16 cellular contexts compared by ENCODE assay signal in genomic region chr17:78473951-78474630, GRCh38.
DNase-seq lines count a peak whose midpoint lies in the region; ATAC-seq and TF ChIP-seq lines count a peak whose summit lies in the region.
"Had no signal": no experiment of that assay in that cellular context is flagged by ENCODE, and none has a peak within 500 bp of the region (broad histone marks: within the 10 kb centered on the region; RNA-seq: fewer than 3 reads in every experiment).

No MANE protein-coding gene starts in this region.

- peaks cover 7 to 13% (median 11%) of the 10 kb centered on the region in 4 donors for H3K4me1 Mint-ChIP-seq in CD4-positive, alpha-beta memory T cell
- H3K4me1 Mint-ChIP-seq: CD14-positive monocyte had no signal

- H3K9me3 ChIP-seq in AG04450 (ENCODE audit: control insufficient read depth, insufficient read depth, low read length), result peaks cover 3% of the 10 kb centered on the region
- H3K9me3 ChIP-seq in BLaER1 treated with 17β-estradiol and CSF1 and Interleukin-3, amounts not matched to agents 10 nM and 100 nM (replicated peaks in 1 of 11), result peaks cover 3 to 19% (median 10%) of the 10 kb centered on the region in 11 experiments; a peak in 13 of 22 replicates
- H3K9me3 ChIP-seq in Panc1 (ENCODE audit: control insufficient read depth, insufficient read depth, low read depth, low read length), result no peaks in the 10 kb centered on the region
- H3K9me3 ChIP-seq in CD4-positive, alpha-beta memory T cell (ENCODE audit: control insufficient read depth in 1 of 2, low read length in 2 of 2), result no peaks in the 10 kb centered on the region
- H3K9me3 ChIP-seq: MG63 had no signal

- H3K27me3 Mint-ChIP-seq in CD4-positive, alpha-beta memory T cell, result peaks cover 3 to 9% of the 10 kb centered on the region in 2 donors

- H3K9me3 Mint-ChIP-seq in CD4-positive, alpha-beta memory T cell, result no peaks in the 10 kb centered on the region

- H3K27ac Mint-ChIP-seq in CD4-positive, alpha-beta memory T cell, result peak overlapping the region in 1 of 7 donors; percentile 1
- H3K27ac Mint-ChIP-seq: CD14-positive monocyte had no signal

- H3K4me3 Mint-ChIP-seq in CD4-positive, alpha-beta memory T cell, result peak overlapping the region in 1 of 8 donors; percentile 18
- H3K4me3 Mint-ChIP-seq: CD14-positive monocyte had no signal

- no TSS peak for BruUV-seq in Panc1 (replicated peaks; lab: Mats Ljungman, UMichigan)

- H3K36me3 Mint-ChIP-seq in CD4-positive, alpha-beta memory T cell, result no peaks in the 10 kb centered on the region
- H3K36me3 Mint-ChIP-seq: CD14-positive monocyte had no signal

- CTCF ChIA-PET in AG04450 (lab: Charles Lee), result no interaction called here
- CTCF ChIA-PET in Panc1 (lab: Charles Lee), result no interaction called here
- CTCF ChIA-PET in CD4-positive, alpha-beta memory T cell (lab: Charles Lee; ENCODE audit: partially characterized antibody), result no interaction called here

- DNase-seq in AG04450 (ENCODE audit: low read depth, low spot score) (peak; percentile 10), Panc1 (ENCODE audit: low read depth, low spot score) (no peak), iris pigment epithelial cell (ENCODE audit: low read depth) (peak; percentile 9), caudate nucleus (lab: John Stamatoyannopoulos, UW) (no peak), head of caudate nucleus (no peak)
- DNase-seq in CD4-positive, alpha-beta memory T cell, result no peak
- DNase-seq: ACHN, DMS53, MG63, NCI-H1105 treated with DMSO at 0.1 percent for 48 hours, NCI-H187, NCI-H2171, NCI-H510A, SHP77 treated with DMSO at 0.1 percent for 48 hours had no signal

- H3K27me3 ChIP-seq in AG04450 (ENCODE audit: control insufficient read depth, insufficient read depth, low read length) (peaks cover 15% of the 10 kb centered on the region), Panc1 (ENCODE audit: control insufficient read depth, insufficient read depth, low read length) (no peaks in the 10 kb centered on the region)
- peaks cover 0 to 27% (median 12%) of the 10 kb centered on the region in 11 experiments; a peak in 14 of 22 replicates for H3K27me3 ChIP-seq in BLaER1 treated with 17β-estradiol and CSF1 and Interleukin-3, amounts not matched to agents 10 nM and 100 nM
- H3K27me3 ChIP-seq in CD4-positive, alpha-beta memory T cell (ENCODE audit: insufficient read depth, low read length), result peaks cover 3% of the 10 kb centered on the region
- H3K27me3 ChIP-seq: MG63 had no signal

- H3K4me2 ChIP-seq in BLaER1 treated with 17β-estradiol and CSF1 and Interleukin-3, amounts not matched to agents 10 nM and 100 nM, result peak overlapping the region in 9 of 11 experiments; percentile 70 to 94 (median 73); a peak in 17 of 22 replicates

- H3K4me3 ChIP-seq in AG04450 (ENCODE audit: low read depth, low read length), result no peak overlapping the region
- H3K4me3 ChIP-seq in BLaER1 treated with 17β-estradiol and CSF1 and Interleukin-3, amounts not matched to agents 10 nM and 100 nM, result no peak overlapping the region
- H3K4me3 ChIP-seq in Panc1 (ENCODE audit: low read depth in 2 of 2, low read length in 2 of 2), result no peak overlapping the region
- no peak overlapping the region for H3K4me3 ChIP-seq in CD4-positive, alpha-beta memory T cell (ENCODE audit: low read length in 2 of 2)
- H3K4me3 ChIP-seq: MG63 had no signal

- no peak for TF ChIP-seq CTCF in AG04450 (IDR thresholded peaks at IDR 0.05; ENCODE audit: low read depth, low read length)
- TF ChIP-seq CTCF in Panc1 (IDR thresholded peaks at IDR 0.05), result no peak

- in situ Hi-C loops in Panc1 (cut with HindIII; ENCODE audit: low pct_unique_long_range_greater_than_20kb, low sequenced_read_pairs), result no loop called here

- ATAC-seq in Panc1, result peak; percentile 28; the same call in 1 of the 2 replicates

- intact Hi-C loops in Panc1 (cut with micrococcal nuclease; ENCODE audit: unreplicated experiment) (no loop called here), head of caudate nucleus (cut with DNase I) (no loop called here)
- intact Hi-C loops in CD4-positive, alpha-beta memory T cell (cut with micrococcal nuclease), result no loop called here

- peaks cover 10 to 43% (median 38%) of the 10 kb centered on the region in 10 experiments for H3K4me1 ChIP-seq in BLaER1 treated with 17β-estradiol and CSF1 and Interleukin-3, amounts not matched to agents 10 nM and 100 nM
- no peaks in the 10 kb centered on the region for H3K4me1 ChIP-seq in Panc1 (ENCODE audit: control insufficient read depth, insufficient read depth, low read length)
- H3K4me1 ChIP-seq in CD4-positive, alpha-beta memory T cell (ENCODE audit: insufficient read depth, low read length), result peaks cover 11% of the 10 kb centered on the region

- no peak overlapping the region for H3K9ac ChIP-seq in BLaER1 treated with 17β-estradiol and CSF1 and Interleukin-3, amounts not matched to agents 10 nM and 100 nM

- 0 out of 22 replicates have a peak, but pooled peaks cover 0 to 16% (median 0%) of the 10 kb centered on the region in 11 experiments for H3K36me3 ChIP-seq in BLaER1 treated with 17β-estradiol and CSF1 and Interleukin-3, amounts not matched to agents 10 nM and 100 nM
- no peaks in the 10 kb centered on the region for H3K36me3 ChIP-seq in Panc1 (ENCODE audit: control insufficient read depth, insufficient read depth, low read length)
- no peaks in the 10 kb centered on the region for H3K36me3 ChIP-seq in CD4-positive, alpha-beta memory T cell (ENCODE audit: insufficient read depth, low read length)
- H3K36me3 ChIP-seq: MG63 had no signal

- POLR2A ChIA-PET in AG04450 (lab: Yijun Ruan, JAX), result no interaction called here
- POLR2A ChIA-PET in Panc1 (lab: Charles Lee), result no interaction called here
- POLR2A ChIA-PET in CD4-positive, alpha-beta memory T cell (lab: Charles Lee; ENCODE audit: partially characterized antibody), result no interaction called here

- no peak overlapping the region for H3K27ac ChIP-seq in AG04450 (ENCODE audit: low read depth, low read length)
- no peak overlapping the region for H3K27ac ChIP-seq in BLaER1 treated with 17β-estradiol and CSF1 and Interleukin-3, amounts not matched to agents 10 nM and 100 nM
- no peak overlapping the region for H3K27ac ChIP-seq in Panc1 (ENCODE audit: low read length)
- H3K27ac ChIP-seq in caudate nucleus (ENCODE audit: low read depth, low read length), result no peak overlapping the region
- no peak overlapping the region for H3K27ac ChIP-seq in CD4-positive, alpha-beta memory T cell (ENCODE audit: low read depth, low read length)

- no peaks in the 10 kb centered on the region for H4K20me1 ChIP-seq in BLaER1 treated with 17β-estradiol and CSF1 and Interleukin-3, amounts not matched to agents 10 nM and 100 nM

Comparison
In these comparisons a context has a peak if more than half of its experiments do, and no peak if none do; other contexts are left out.
1. DNase-seq: peak in AG04450 (single experiment) and iris pigment epithelial cell (single experiment); none in Panc1 (single experiment), caudate nucleus (0 of 61), head of caudate nucleus (0 of 42) and CD4-positive, alpha-beta memory T cell (0 of 5).